ENCODE assay signal across 1 cellular context in genomic region chr21:31606081-31606874, GRCh38.
TF ChIP-seq lines count a peak whose summit lies in the region.

No MANE protein-coding gene starts in this region.

TF ChIP-seq in endothelial cell of umbilical vein, 7 proteins besides CTCF, POLR2A, EP300 and RAD21:
- no peak for TF ChIP-seq EZH2 (IDR thresholded peaks at IDR 0.05; ENCODE audit: borderline replicate concordance, low read depth, low read length, severe bottlenecking)
- peak; percentile 6 for TF ChIP-seq JUN (IDR thresholded peaks at IDR 0.05; ENCODE audit: borderline replicate concordance, insufficient read depth, insufficient read length, low read depth)
TF ChIP-seq in endothelial cell of umbilical vein: peak in this region for 1.
